In genomic region chr20:43985608-43986316, GRCh38 we compare ENCODE assay signal across 21 cellular contexts.
"Had no signal": no experiment of that assay in that cellular context is flagged by ENCODE, and none has a peak within 500 bp of the region (broad histone marks: within the 10 kb centered on the region; RNA-seq: fewer than 3 reads in every experiment).

No MANE protein-coding gene starts in this region.

- H3K36me3 ChIP-seq: breast epithelium, neural progenitor cell, pancreas, stomach, thyroid gland, vagina had no signal

- H3K27ac ChIP-seq: breast epithelium, dorsolateral prefrontal cortex, esophagus muscularis mucosa, neural progenitor cell, pancreas, stomach, thyroid gland, vagina had no signal

- H3K9me3 ChIP-seq: breast epithelium, esophagus muscularis mucosa, pancreas, thyroid gland, vagina had no signal

- H3K27ac Mint-ChIP-seq: activated CD4-positive, alpha-beta memory T cell treated with anti-CD3 and anti-CD28 coated beads, Interleukin-2, amount 10 ng/mL, durations not matched to agents 7 days and 5 days; activated naive CD8-positive, alpha-beta T cell treated with anti-CD3 and anti-CD28 coated beads for 36 hours; activated T-cell treated with anti-CD3 and anti-CD28 coated beads, Interleukin-2, amount 50 U/mL, for 72 hours; memory B cell; neural progenitor cell; T-helper 2 cell treated with Interferon-gamma antibody and Interleukin-4, amounts not matched to agents 5 μg/mL and 100 μg/mL, for 36 hours had no signal

- H3K36me3 Mint-ChIP-seq: activated naive CD8-positive, alpha-beta T cell treated with anti-CD3 and anti-CD28 coated beads for 36 hours; memory B cell; neural progenitor cell had no signal

- H3K4me1 ChIP-seq: breast epithelium, pancreas, thyroid gland, vagina had no signal

- H3K27me3 Mint-ChIP-seq: memory B cell had no signal

- FAIRE-seq: endometrium, pancreas had no signal

- DNase-seq: activated CD4-positive, alpha-beta memory T cell treated with anti-CD3 and anti-CD28 coated beads, Interleukin-2, amount 10 ng/mL, durations not matched to agents 7 days and 5 days; activated gamma-delta T cell treated with Interleukin-2 at 50 U/mL for 16 hours; activated naive CD8-positive, alpha-beta T cell treated with anti-CD3 and anti-CD28 coated beads for 36 hours; anterior cingulate cortex; dorsolateral prefrontal cortex; glutamatergic neuron; pancreas; stimulated activated CD4-positive, alpha-beta T cell treated with anti-CD3 and anti-CD28 coated beads, Interleukin-2, amount 100 ng/mL, for 48 hours; stimulated activated CD8-positive, alpha-beta memory T cell treated with anti-CD3 and anti-CD28 coated beads, Interleukin-4, amount 100 ng/mL, for 48 hours; stomach; thyroid gland had no signal

- H3K9me3 Mint-ChIP-seq: activated naive CD8-positive, alpha-beta T cell treated with anti-CD3 and anti-CD28 coated beads for 36 hours; activated T-cell treated with anti-CD3 and anti-CD28 coated beads, Interleukin-2, amount 50 U/mL, for 72 hours; memory B cell had no signal

- ATAC-seq: activated CD4-positive, CD25-positive, alpha-beta regulatory T cell treated with anti-CD3 and anti-CD28 coated beads, Interleukin-2, amount 50 U/mL, for 24 hours; left lobe of liver; pancreas had no signal

- H3K4me3 ChIP-seq: breast epithelium, dorsolateral prefrontal cortex, esophagus muscularis mucosa, neural progenitor cell, pancreas, stomach, thyroid gland, vagina had no signal

- H3K27me3 ChIP-seq: breast epithelium, dorsolateral prefrontal cortex, esophagus muscularis mucosa, neural progenitor cell, pancreas, stomach, thyroid gland, vagina had no signal

- H3K4me3 Mint-ChIP-seq: activated CD4-positive, alpha-beta memory T cell treated with anti-CD3 and anti-CD28 coated beads, Interleukin-2, amount 10 ng/mL, durations not matched to agents 7 days and 5 days; activated naive CD8-positive, alpha-beta T cell treated with anti-CD3 and anti-CD28 coated beads for 36 hours; activated T-cell treated with anti-CD3 and anti-CD28 coated beads, Interleukin-2, amount 50 U/mL, for 72 hours; memory B cell; neural progenitor cell; T-helper 2 cell treated with Interferon-gamma antibody and Interleukin-4, amounts not matched to agents 5 μg/mL and 100 μg/mL, for 36 hours had no signal
